1 cellular context compared by ENCODE assay signal in the genomic region with DNA sequence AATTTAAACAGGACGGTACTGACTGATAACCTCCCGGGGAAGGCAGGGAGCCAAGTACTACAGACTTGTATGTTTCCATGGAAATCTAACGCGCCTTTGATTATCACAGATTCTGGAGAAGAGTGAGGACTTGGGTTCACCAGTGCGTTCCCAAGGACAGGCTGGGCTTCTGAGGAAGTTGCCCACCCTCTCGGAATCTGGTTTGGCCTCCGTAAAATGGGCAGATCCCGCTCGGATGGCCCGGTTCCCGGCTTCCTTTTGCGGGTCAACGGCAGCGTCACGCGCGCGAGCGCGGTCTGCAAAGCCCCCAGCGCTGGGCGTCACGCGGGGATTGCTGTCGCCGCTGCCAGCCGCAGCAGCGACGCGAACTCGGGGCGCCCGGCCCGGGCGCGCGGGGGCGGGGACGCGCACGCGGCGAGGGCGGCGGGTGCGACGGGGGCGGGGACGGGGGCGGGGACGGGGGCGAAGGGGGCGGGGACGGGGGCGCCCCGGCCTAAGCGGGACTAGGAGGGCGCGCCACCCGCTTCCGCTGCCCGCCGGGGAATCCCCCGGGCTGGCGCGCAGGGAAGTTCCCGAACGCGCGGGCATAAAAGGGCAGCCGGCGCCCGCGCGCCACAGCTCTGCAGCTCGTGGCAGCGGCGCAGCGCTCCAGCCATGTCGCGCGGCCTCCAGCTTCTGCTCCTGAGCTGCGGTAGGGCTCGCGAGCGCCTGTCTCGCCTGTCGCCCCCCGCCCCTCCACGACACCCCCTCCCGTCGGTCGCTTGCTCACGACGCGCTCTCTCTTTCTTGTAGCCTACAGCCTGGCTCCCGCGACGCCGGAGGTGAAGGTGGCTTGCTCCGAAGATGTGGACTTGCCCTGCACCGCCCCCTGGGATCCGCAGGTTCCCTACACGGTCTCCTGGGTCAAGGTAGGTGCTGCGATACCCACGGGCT.
TF ChIP-seq lines count a peak whose summit lies in the region.

A gene with protein sequence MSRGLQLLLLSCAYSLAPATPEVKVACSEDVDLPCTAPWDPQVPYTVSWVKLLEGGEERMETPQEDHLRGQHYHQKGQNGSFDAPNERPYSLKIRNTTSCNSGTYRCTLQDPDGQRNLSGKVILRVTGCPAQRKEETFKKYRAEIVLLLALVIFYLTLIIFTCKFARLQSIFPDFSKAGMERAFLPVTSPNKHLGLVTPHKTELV (plus strand): TSS at position 615 of the 933 bp plus-strand sequence. CDS start 40 bp downstream, at position 655.

TF ChIP-seq in HepG2, 621 proteins besides CTCF, POLR2A, EP300 and RAD21 (continued from another document and continues in another):
- TF ChIP-seq NAIF1 (CRISPR knock-in tag; IDR thresholded peaks at IDR 0.05; ENCODE audit: borderline replicate concordance) (no peak), KLF9 (CRISPR knock-in tag; IDR thresholded peaks at IDR 0.05; ENCODE audit: low read depth) (no peak), ADNP (CRISPR knock-in tag; IDR thresholded peaks at IDR 0.05) (peak; percentile 57; the same call in 1 of the 2 replicates), ZMYM4 (CRISPR knock-in tag; IDR thresholded peaks at IDR 0.05) (no peak; the same call in 1 of the 2 replicates), FOXO4 (CRISPR knock-in tag; conservative IDR thresholded peaks at IDR 0.05) (no peak), SRSF1 (optimal IDR thresholded peaks at IDR 0.05; ENCODE audit: low read depth, low read length) (no peak), MAF1 (CRISPR knock-in tag; IDR thresholded peaks at IDR 0.05; ENCODE audit: borderline replicate concordance) (no peak), PRPF4 (IDR thresholded peaks at IDR 0.05; ENCODE audit: low read depth, low read length, poor library complexity, severe bottlenecking) (no peak), MZF1 (CRISPR knock-in tag; IDR thresholded peaks at IDR 0.05; ENCODE audit: borderline replicate concordance) (no peak), KDM3A (CRISPR knock-in tag; IDR thresholded peaks at IDR 0.05; ENCODE audit: low read depth) (no peak), SCMH1 (CRISPR knock-in tag; IDR thresholded peaks at IDR 0.05; ENCODE audit: borderline replicate concordance) (no peak), TSC22D2 (CRISPR knock-in tag; IDR thresholded peaks at IDR 0.05; ENCODE audit: borderline replicate concordance) (no peak), POLR2G (IDR thresholded peaks at IDR 0.05; ENCODE audit: low read depth, low read length) (no peak), ZSCAN21 (CRISPR knock-in tag; IDR thresholded peaks at IDR 0.05; ENCODE audit: borderline replicate concordance) (no peak), MIXL1 (CRISPR knock-in tag; IDR thresholded peaks at IDR 0.05) (no peak), ZNF354B (CRISPR knock-in tag; IDR thresholded peaks at IDR 0.05) (no peak), ZNF607 (CRISPR knock-in tag; IDR thresholded peaks at IDR 0.05; ENCODE audit: borderline replicate concordance) (no peak), ZNF7 (CRISPR knock-in tag; IDR thresholded peaks at IDR 0.05) (no peak), RBFOX2 (IDR thresholded peaks at IDR 0.05; ENCODE audit: low read depth, low read length) (peak; percentile 64), PRMT3 (CRISPR knock-in tag; IDR thresholded peaks at IDR 0.05; ENCODE audit: borderline replicate concordance, low read depth) (no peak), SIX1 (CRISPR knock-in tag; IDR thresholded peaks at IDR 0.05; ENCODE audit: borderline replicate concordance) (no peak), PATZ1 (CRISPR knock-in tag; IDR thresholded peaks at IDR 0.05) (peak; percentile 36; the same call in 1 of the 2 replicates), ZNF766 (CRISPR knock-in tag; IDR thresholded peaks at IDR 0.05; ENCODE audit: borderline replicate concordance) (no peak), REL (CRISPR knock-in tag; conservative IDR thresholded peaks at IDR 0.05) (no peak), EEA1 (CRISPR knock-in tag; IDR thresholded peaks at IDR 0.05; ENCODE audit: borderline replicate concordance) (no peak), SSRP1 (CRISPR knock-in tag; IDR thresholded peaks at IDR 0.05) (no peak), HDAC1 (CRISPR knock-in tag; IDR thresholded peaks at IDR 0.05) (peak; percentile 44; the same call in 1 of the 2 replicates), ZNF30 (CRISPR knock-in tag; IDR thresholded peaks at IDR 0.05) (no peak)
- TF ChIP-seq, protein P1, sequence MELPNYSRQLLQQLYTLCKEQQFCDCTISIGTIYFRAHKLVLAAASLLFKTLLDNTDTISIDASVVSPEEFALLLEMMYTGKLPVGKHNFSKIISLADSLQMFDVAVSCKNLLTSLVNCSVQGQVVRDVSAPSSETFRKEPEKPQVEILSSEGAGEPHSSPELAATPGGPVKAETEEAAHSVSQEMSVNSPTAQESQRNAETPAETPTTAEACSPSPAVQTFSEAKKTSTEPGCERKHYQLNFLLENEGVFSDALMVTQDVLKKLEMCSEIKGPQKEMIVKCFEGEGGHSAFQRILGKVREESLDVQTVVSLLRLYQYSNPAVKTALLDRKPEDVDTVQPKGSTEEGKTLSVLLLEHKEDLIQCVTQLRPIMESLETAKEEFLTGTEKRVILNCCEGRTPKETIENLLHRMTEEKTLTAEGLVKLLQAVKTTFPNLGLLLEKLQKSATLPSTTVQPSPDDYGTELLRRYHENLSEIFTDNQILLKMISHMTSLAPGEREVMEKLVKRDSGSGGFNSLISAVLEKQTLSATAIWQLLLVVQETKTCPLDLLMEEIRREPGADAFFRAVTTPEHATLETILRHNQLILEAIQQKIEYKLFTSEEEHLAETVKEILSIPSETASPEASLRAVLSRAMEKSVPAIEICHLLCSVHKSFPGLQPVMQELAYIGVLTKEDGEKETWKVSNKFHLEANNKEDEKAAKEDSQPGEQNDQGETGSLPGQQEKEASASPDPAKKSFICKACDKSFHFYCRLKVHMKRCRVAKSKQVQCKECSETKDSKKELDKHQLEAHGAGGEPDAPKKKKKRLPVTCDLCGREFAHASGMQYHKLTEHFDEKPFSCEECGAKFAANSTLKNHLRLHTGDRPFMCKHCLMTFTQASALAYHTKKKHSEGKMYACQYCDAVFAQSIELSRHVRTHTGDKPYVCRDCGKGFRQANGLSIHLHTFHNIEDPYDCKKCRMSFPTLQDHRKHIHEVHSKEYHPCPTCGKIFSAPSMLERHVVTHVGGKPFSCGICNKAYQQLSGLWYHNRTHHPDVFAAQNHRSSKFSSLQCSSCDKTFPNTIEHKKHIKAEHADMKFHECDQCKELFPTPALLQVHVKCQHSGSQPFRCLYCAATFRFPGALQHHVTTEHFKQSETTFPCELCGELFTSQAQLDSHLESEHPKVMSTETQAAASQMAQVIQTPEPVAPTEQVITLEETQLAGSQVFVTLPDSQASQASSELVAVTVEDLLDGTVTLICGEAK (IDR thresholded peaks at IDR 0.05) = no peak
- TF ChIP-seq, protein P1 (CRISPR knock-in tag; IDR thresholded peaks at IDR 0.05) = 0 out of 2 replicates have a peak, but pooled peaks have one; percentile 38
- TF ChIP-seq, protein P2, sequence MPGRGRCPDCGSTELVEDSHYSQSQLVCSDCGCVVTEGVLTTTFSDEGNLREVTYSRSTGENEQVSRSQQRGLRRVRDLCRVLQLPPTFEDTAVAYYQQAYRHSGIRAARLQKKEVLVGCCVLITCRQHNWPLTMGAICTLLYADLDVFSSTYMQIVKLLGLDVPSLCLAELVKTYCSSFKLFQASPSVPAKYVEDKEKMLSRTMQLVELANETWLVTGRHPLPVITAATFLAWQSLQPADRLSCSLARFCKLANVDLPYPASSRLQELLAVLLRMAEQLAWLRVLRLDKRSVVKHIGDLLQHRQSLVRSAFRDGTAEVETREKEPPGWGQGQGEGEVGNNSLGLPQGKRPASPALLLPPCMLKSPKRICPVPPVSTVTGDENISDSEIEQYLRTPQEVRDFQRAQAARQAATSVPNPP (CRISPR knock-in tag; IDR thresholded peaks at IDR 0.05) = no peak
- TF ChIP-seq, protein P3, sequence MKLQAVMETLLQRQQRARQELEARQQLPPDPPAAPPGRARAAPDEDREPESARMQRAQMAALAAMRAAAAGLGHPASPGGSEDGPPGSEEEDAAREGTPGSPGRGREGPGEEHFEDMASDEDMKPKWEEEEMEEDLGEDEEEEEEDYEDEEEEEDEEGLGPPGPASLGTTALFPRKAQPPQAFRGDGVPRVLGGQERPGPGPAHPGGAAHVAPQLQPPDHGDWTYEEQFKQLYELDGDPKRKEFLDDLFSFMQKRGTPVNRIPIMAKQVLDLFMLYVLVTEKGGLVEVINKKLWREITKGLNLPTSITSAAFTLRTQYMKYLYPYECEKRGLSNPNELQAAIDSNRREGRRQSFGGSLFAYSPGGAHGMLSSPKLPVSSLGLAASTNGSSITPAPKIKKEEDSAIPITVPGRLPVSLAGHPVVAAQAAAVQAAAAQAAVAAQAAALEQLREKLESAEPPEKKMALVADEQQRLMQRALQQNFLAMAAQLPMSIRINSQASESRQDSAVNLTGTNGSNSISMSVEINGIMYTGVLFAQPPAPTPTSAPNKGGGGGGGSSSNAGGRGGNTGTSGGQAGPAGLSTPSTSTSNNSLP (IDR thresholded peaks at IDR 0.05; ENCODE audit: low read depth, low read length) = no peak
- TF ChIP-seq, protein P4, sequence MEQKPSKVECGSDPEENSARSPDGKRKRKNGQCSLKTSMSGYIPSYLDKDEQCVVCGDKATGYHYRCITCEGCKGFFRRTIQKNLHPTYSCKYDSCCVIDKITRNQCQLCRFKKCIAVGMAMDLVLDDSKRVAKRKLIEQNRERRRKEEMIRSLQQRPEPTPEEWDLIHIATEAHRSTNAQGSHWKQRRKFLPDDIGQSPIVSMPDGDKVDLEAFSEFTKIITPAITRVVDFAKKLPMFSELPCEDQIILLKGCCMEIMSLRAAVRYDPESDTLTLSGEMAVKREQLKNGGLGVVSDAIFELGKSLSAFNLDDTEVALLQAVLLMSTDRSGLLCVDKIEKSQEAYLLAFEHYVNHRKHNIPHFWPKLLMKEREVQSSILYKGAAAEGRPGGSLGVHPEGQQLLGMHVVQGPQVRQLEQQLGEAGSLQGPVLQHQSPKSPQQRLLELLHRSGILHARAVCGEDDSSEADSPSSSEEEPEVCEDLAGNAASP (CRISPR knock-in tag; IDR thresholded peaks at IDR 0.05; ENCODE audit: borderline replicate concordance) = no peak
- TF ChIP-seq, protein P5, sequence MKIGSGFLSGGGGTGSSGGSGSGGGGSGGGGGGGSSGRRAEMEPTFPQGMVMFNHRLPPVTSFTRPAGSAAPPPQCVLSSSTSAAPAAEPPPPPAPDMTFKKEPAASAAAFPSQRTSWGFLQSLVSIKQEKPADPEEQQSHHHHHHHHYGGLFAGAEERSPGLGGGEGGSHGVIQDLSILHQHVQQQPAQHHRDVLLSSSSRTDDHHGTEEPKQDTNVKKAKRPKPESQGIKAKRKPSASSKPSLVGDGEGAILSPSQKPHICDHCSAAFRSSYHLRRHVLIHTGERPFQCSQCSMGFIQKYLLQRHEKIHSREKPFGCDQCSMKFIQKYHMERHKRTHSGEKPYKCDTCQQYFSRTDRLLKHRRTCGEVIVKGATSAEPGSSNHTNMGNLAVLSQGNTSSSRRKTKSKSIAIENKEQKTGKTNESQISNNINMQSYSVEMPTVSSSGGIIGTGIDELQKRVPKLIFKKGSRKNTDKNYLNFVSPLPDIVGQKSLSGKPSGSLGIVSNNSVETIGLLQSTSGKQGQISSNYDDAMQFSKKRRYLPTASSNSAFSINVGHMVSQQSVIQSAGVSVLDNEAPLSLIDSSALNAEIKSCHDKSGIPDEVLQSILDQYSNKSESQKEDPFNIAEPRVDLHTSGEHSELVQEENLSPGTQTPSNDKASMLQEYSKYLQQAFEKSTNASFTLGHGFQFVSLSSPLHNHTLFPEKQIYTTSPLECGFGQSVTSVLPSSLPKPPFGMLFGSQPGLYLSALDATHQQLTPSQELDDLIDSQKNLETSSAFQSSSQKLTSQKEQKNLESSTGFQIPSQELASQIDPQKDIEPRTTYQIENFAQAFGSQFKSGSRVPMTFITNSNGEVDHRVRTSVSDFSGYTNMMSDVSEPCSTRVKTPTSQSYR (CRISPR knock-in tag; IDR thresholded peaks at IDR 0.05; ENCODE audit: borderline replicate concordance) = no peak
